19 cellular contexts compared by ENCODE assay signal in the genomic region with DNA sequence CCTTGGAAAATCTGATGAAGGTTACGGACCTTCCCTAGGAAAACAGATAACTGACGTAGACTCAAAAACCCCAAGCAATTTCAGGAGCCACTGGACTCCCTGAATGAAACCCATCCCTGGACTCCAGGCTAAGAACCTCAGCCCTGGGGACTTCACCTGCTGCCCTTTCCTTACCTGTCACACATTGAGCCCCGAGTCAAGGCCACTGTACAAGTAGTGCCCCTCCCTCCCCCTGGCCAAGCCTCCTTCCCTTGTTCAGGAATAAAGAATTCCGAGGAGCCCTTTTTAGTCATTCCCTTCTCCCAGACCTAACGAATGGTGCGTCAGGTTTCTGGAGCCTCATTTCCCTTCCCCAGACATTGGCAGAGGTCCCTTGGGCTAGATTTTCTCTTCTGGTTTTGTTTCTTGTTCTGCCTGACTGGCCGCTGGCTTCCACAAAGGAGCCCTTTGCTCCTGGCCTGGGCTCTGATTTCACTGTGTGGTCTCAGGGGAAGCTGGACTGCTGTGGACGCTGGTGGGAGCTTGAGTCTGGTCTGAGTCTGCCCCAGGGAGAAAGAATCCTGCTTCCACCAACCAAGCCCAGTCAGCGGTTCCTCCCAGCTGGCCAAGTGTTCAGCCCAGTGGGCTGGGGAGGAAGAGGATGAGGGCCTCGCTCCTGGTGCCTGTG. TPM values are rescaled to one million over a fixed set of nuclear protein-coding genes. Genes with fewer than 3 reads are reported as not detected.
DNase-seq lines count a peak whose midpoint lies in the region; ATAC-seq and TF ChIP-seq lines count a peak whose summit lies in the region.
"Had no signal": no experiment of that assay in that cellular context is flagged by ENCODE, and none has a peak within 500 bp of the region (broad histone marks: within the 10 kb centered on the region; RNA-seq: fewer than 3 reads in every experiment).

No MANE protein-coding gene starts in this region.

- peaks cover 16 to 19% of the 10 kb centered on the region in 2 donors for H3K4me1 Mint-ChIP-seq in natural killer cell treated with Interleukin-12 subunit alpha and Interleukin-12 subunit beta and Interleukin-15 and Interleukin-18, amount 100 ng/mL, for 72 hours (ENCODE audit: low read depth in 2 of 2)
- peaks cover 20 to 23% of the 10 kb centered on the region in 2 donors for H3K4me1 Mint-ChIP-seq in natural killer cell
- H3K4me1 Mint-ChIP-seq in brain = peaks cover 21% of the 10 kb centered on the region
- H3K4me1 Mint-ChIP-seq in naive thymus-derived CD8-positive, alpha-beta T cell = peaks cover 18 to 29% (median 25%) of the 10 kb centered on the region in 4 donors
- H3K4me1 Mint-ChIP-seq in type B pancreatic cell (ENCODE audit: unreplicated experiment) = peaks cover 31% of the 10 kb centered on the region

- intact Hi-C loops in natural killer cell (cut with micrococcal nuclease) = no loop called here

- DNase-seq in natural killer cell treated with Interleukin-12 subunit alpha and Interleukin-12 subunit beta and Interleukin-15 and Interleukin-18, amount 100 ng/mL, for 72 hours (ENCODE audit: low spot score) = peak; percentile 57
- DNase-seq in natural killer cell = no peak
- DNase-seq in naive thymus-derived CD8-positive, alpha-beta T cell = no peak
- no peak for DNase-seq in type B pancreatic cell (ENCODE audit: extremely low spot score, unreplicated experiment)
- DNase-seq in Kasumi-1 (lab: John Stamatoyannopoulos, UW) = no peak
- no peak for DNase-seq in NCI-H2081 treated with DMSO at 0.1 percent for 48 hours (lab: John Stamatoyannopoulos, UW)
- DNase-seq in NCI-H1436 treated with DMSO at 0.1 percent for 48 hours (lab: John Stamatoyannopoulos, UW) = no peak
- DNase-seq: activated naive CD4-positive, alpha-beta T cell treated with anti-CD3 and anti-CD28 coated beads, Interleukin-2, amount 50 U/mL, for 16 hours; AML-193; colonic mucosa; IMR-90; mammary epithelial cell; NCI-H1105; NCI-H510A; retina; stimulated activated CD4-positive, alpha-beta T cell treated with anti-CD3 and anti-CD28 coated beads, Interleukin-2, amount 100 ng/mL, for 48 hours had no signal

- TF ChIP-seq CTCF in natural killer cell (IDR thresholded peaks at IDR 0.05) (no peak), brain (conservative IDR thresholded peaks at IDR 0.05) (no peak), type B pancreatic cell (conservative IDR thresholded peaks at IDR 0.05) (no peak)

- H3K9me3 Mint-ChIP-seq in natural killer cell treated with Interleukin-12 subunit alpha and Interleukin-12 subunit beta and Interleukin-15 and Interleukin-18, amount 100 ng/mL, for 72 hours = no peaks in the 10 kb centered on the region
- H3K9me3 Mint-ChIP-seq in natural killer cell (no peaks in the 10 kb centered on the region), brain (no peaks in the 10 kb centered on the region), type B pancreatic cell (no peaks in the 10 kb centered on the region)
- H3K9me3 Mint-ChIP-seq in naive thymus-derived CD8-positive, alpha-beta T cell = no peaks in the 10 kb centered on the region
- H3K9me3 Mint-ChIP-seq: T-helper 1 cell treated with Interleukin-12 subunit alpha and Interleukin-12 subunit beta and Interleukin-4 antibody, amounts not matched to agents 30 μg/mL and 1 μg/mL, for 36 hours had no signal

- POLR2A ChIA-PET in naive thymus-derived CD8-positive, alpha-beta T cell (lab: Charles Lee) = interaction anchor here (1.2 kb wide), 1 partner anchor 41 kb away, joined by 3 read pairs; no protein-coding TSS in a partner anchor

- no peak for ATAC-seq in natural killer cell treated with Interleukin-12 subunit alpha and Interleukin-12 subunit beta and Interleukin-15 and Interleukin-18, amount 100 ng/mL, for 72 hours
- ATAC-seq in natural killer cell = no peak
- no peak for ATAC-seq in naive thymus-derived CD8-positive, alpha-beta T cell
- ATAC-seq: Panc1 had no signal

- peaks cover 5% of the 10 kb centered on the region for H3K36me3 Mint-ChIP-seq in natural killer cell treated with Interleukin-12 subunit alpha and Interleukin-12 subunit beta and Interleukin-15 and Interleukin-18, amount 100 ng/mL, for 72 hours
- H3K36me3 Mint-ChIP-seq in natural killer cell = no peaks in the 10 kb centered on the region
- H3K36me3 Mint-ChIP-seq in brain = peaks cover 9% of the 10 kb centered on the region
- peaks cover 0 to 26% (median 8%) of the 10 kb centered on the region in 3 donors for H3K36me3 Mint-ChIP-seq in naive thymus-derived CD8-positive, alpha-beta T cell
- H3K36me3 Mint-ChIP-seq in type B pancreatic cell = peaks cover 13% of the 10 kb centered on the region

- H3K27ac Mint-ChIP-seq in natural killer cell treated with Interleukin-12 subunit alpha and Interleukin-12 subunit beta and Interleukin-15 and Interleukin-18, amount 100 ng/mL, for 72 hours = peak overlapping the region in 1 of 2 donors; percentile 56
- peak overlapping the region in 1 of 2 donors; percentile 36 for H3K27ac Mint-ChIP-seq in natural killer cell
- H3K27ac Mint-ChIP-seq in brain = peak overlapping the region; percentile 19 to 83 (median 76)
- peak overlapping the region in 9 of 10 donors; percentile 33 to 90 (median 65) for H3K27ac Mint-ChIP-seq in naive thymus-derived CD8-positive, alpha-beta T cell
- H3K27ac Mint-ChIP-seq in type B pancreatic cell = no peak overlapping the region
- H3K27ac Mint-ChIP-seq: T-helper 1 cell treated with Interleukin-12 subunit alpha and Interleukin-12 subunit beta and Interleukin-4 antibody, amounts not matched to agents 30 μg/mL and 1 μg/mL, for 36 hours had no signal

- no peaks in the 10 kb centered on the region for H3K27me3 Mint-ChIP-seq in natural killer cell treated with Interleukin-12 subunit alpha and Interleukin-12 subunit beta and Interleukin-15 and Interleukin-18, amount 100 ng/mL, for 72 hours
- H3K27me3 Mint-ChIP-seq in natural killer cell (ENCODE audit: low read depth in 2 of 2) = no peaks in the 10 kb centered on the region
- H3K27me3 Mint-ChIP-seq in brain = peaks cover 10% of the 10 kb centered on the region
- H3K27me3 Mint-ChIP-seq in naive thymus-derived CD8-positive, alpha-beta T cell = no peaks in the 10 kb centered on the region
- H3K27me3 Mint-ChIP-seq in type B pancreatic cell = no peaks in the 10 kb centered on the region

- no peak overlapping the region for H3K4me3 Mint-ChIP-seq in natural killer cell treated with Interleukin-12 subunit alpha and Interleukin-12 subunit beta and Interleukin-15 and Interleukin-18, amount 100 ng/mL, for 72 hours
- H3K4me3 Mint-ChIP-seq in natural killer cell = no peak overlapping the region
- H3K4me3 Mint-ChIP-seq in brain = peak overlapping the region in 1 of 5 experiments; percentile 42
- no peak overlapping the region for H3K4me3 Mint-ChIP-seq in naive thymus-derived CD8-positive, alpha-beta T cell
- H3K4me3 Mint-ChIP-seq in type B pancreatic cell = peak overlapping the region; percentile 31
- H3K4me3 Mint-ChIP-seq: T-helper 1 cell treated with Interleukin-12 subunit alpha and Interleukin-12 subunit beta and Interleukin-4 antibody, amounts not matched to agents 30 μg/mL and 1 μg/mL, for 36 hours had no signal

RNA-seq across cellular contexts. Expression of a gene that starts 31.7 kb away (rescaled TPM):
- 1 to 10 TPM; 4.0 to 5.1 TPM for total RNA-seq in natural killer cell treated with Interleukin-12 subunit alpha and Interleukin-12 subunit beta and Interleukin-15 and Interleukin-18, amount 100 ng/mL, for 72 hours
- total RNA-seq in natural killer cell = 1 to 10 TPM; 1.3 to 2.7 (median 1.6) TPM
- 23.0 TPM for polyA plus RNA-seq in brain (ENCODE audit: insufficient read depth, low read depth, low replicate concordance)
- total RNA-seq in naive thymus-derived CD8-positive, alpha-beta T cell = 1 to 10 TPM; 5.6 to 5.9 TPM
- 1 to 10 TPM; 1.5 to 7.6 (median 3.1) TPM for polyA plus RNA-seq in naive thymus-derived CD8-positive, alpha-beta T cell
- total RNA-seq in type B pancreatic cell (ENCODE audit: low replicate concordance) = 6.9 and 12.3 TPM in 2 replicates

RNA-seq across cellular contexts. Expression of a gene that starts 39.6 kb away (rescaled TPM):
- 10 to 100 TPM; 10.2 to 13.7 TPM for total RNA-seq in natural killer cell treated with Interleukin-12 subunit alpha and Interleukin-12 subunit beta and Interleukin-15 and Interleukin-18, amount 100 ng/mL, for 72 hours
- total RNA-seq in natural killer cell = 10 to 100 TPM in 1 of 3 donors, 1 to 10 TPM in 2; 6.7 to 17.7 (median 8.4) TPM
- 1.9 TPM for polyA plus RNA-seq in brain (ENCODE audit: insufficient read depth, low read depth, low replicate concordance)
- 10 to 100 TPM; 66.8 to 68.0 TPM for total RNA-seq in naive thymus-derived CD8-positive, alpha-beta T cell
- polyA plus RNA-seq in naive thymus-derived CD8-positive, alpha-beta T cell = 10 to 100 TPM; 18.9 to 38.9 (median 25.9) TPM
- not detected in 2 replicates for total RNA-seq in type B pancreatic cell (ENCODE audit: low replicate concordance)
- total RNA-seq: IMR-90 had no signal
- polyA plus RNA-seq: IMR-90 had no signal

RNA-seq across cellular contexts. Expression of a gene that starts 42.2 kb away (rescaled TPM):
- total RNA-seq in natural killer cell treated with Interleukin-12 subunit alpha and Interleukin-12 subunit beta and Interleukin-15 and Interleukin-18, amount 100 ng/mL, for 72 hours = 10 to 100 TPM; 53.9 to 84.2 TPM
- total RNA-seq in natural killer cell (10 to 100 TPM; 58.9 to 79.4 (median 76.5) TPM), type B pancreatic cell (ENCODE audit: low replicate concordance) (142 and 154 TPM in 2 replicates)
- 146 TPM for polyA plus RNA-seq in brain (ENCODE audit: insufficient read depth, low read depth, low replicate concordance)
- total RNA-seq in naive thymus-derived CD8-positive, alpha-beta T cell = 100 to 1,000 TPM; 104 to 108 TPM
- 10 to 100 TPM; 39.8 to 73.0 (median 49.8) TPM for polyA plus RNA-seq in naive thymus-derived CD8-positive, alpha-beta T cell
